Comparison of ENCODE assay signal across 9 cellular contexts in genomic region chr1:111450185-111450584, GRCh38. TPM values are rescaled to one million over a fixed set of nuclear protein-coding genes. Genes with fewer than 3 reads are reported as not detected.
DNase-seq lines count a peak whose midpoint lies in the region; ATAC-seq and TF ChIP-seq lines count a peak whose summit lies in the region.
"Had no signal": no experiment of that assay in that cellular context is flagged by ENCODE, and none has a peak within 500 bp of the region (broad histone marks: within the 10 kb centered on the region; RNA-seq: fewer than 3 reads in every experiment).

No MANE protein-coding gene starts in this region.

- peak overlapping the region; percentile 97 for H3K27ac Mint-ChIP-seq in activated CD4-positive, alpha-beta T cell treated with anti-CD3 and anti-CD28 coated beads, Interleukin-2, amount 10 ng/mL, durations not matched to agents 7 days and 5 days

- intact Hi-C loops in adrenal gland (cut with DNase I) (no loop called here), right lobe of liver (cut with DNase I) (no loop called here)

- DNase-seq in activated CD4-positive, alpha-beta T cell treated with anti-CD3 and anti-CD28 coated beads, Interleukin-2, amount 10 ng/mL, durations not matched to agents 7 days and 5 days, result no peak
- no peak for DNase-seq in activated CD4-positive, alpha-beta T cell treated with anti-CD3 and anti-CD28 coated beads for 48 hours
- DNase-seq in adrenal gland, result no peak
- no peak for DNase-seq in right lobe of liver
- no peak for DNase-seq in ACHN
- no peak for DNase-seq in AG08395 (ENCODE audit: low spot score)
- DNase-seq in globus pallidus (ENCODE audit: low spot score), result no peak
- DNase-seq: COR-L47 had no signal

- CTCF ChIA-PET in activated CD4-positive, alpha-beta T cell treated with anti-CD3 and anti-CD28 coated beads, Interleukin-2, amount 10 ng/mL, durations not matched to agents 7 days and 5 days (lab: Charles Lee), result interaction anchor here (0.7 to 1.1 kb wide), 2 partner anchors 304 to 318 kb away, joined by 3 to 4 read pairs; no protein-coding TSS in a partner anchor

- H3K9me3 ChIP-seq in adrenal gland (replicated peaks in 1 of 3), result no peaks in the 10 kb centered on the region
- H3K9me3 ChIP-seq in right lobe of liver, result no peaks in the 10 kb centered on the region
- no peaks in the 10 kb centered on the region for H3K9me3 ChIP-seq in thymus (ENCODE audit: control insufficient read depth)

- H3K4me1 ChIP-seq in adrenal gland (replicated peaks in 1 of 2), result peaks cover 5 to 60% of the 10 kb centered on the region in 2 donors
- peaks cover 0 to 23% (median 6%) of the 10 kb centered on the region in 4 donors for H3K4me1 ChIP-seq in right lobe of liver
- H3K4me1 ChIP-seq in thymus (ENCODE audit: control insufficient read depth, insufficient read depth, low read length), result peaks cover 23% of the 10 kb centered on the region

- peaks cover 78% of the 10 kb centered on the region for H3K4me1 Mint-ChIP-seq in activated CD4-positive, alpha-beta T cell treated with anti-CD3 and anti-CD28 coated beads, Interleukin-2, amount 10 ng/mL, durations not matched to agents 7 days and 5 days

- in situ Hi-C loops in ACHN (cut with HindIII; ENCODE audit: low pct_ligation_motif_present, low pct_unique_long_range_greater_than_20kb, low sequenced_read_pairs), result no loop called here

- no peak for ATAC-seq in right lobe of liver

- H3K36me3 Mint-ChIP-seq in activated CD4-positive, alpha-beta T cell treated with anti-CD3 and anti-CD28 coated beads, Interleukin-2, amount 10 ng/mL, durations not matched to agents 7 days and 5 days (ENCODE audit: low read depth), result peaks cover 74% of the 10 kb centered on the region

- H3K36me3 ChIP-seq in adrenal gland (replicated peaks in 1 of 2) (peaks cover 0 to 13% of the 10 kb centered on the region in 2 donors), right lobe of liver (peaks cover 0 to 20% (median under 1%) of the 10 kb centered on the region in 4 donors), thymus (ENCODE audit: control insufficient read depth, insufficient read depth) (peaks cover 5% of the 10 kb centered on the region)

- H3K4me3 Mint-ChIP-seq in activated CD4-positive, alpha-beta T cell treated with anti-CD3 and anti-CD28 coated beads, Interleukin-2, amount 10 ng/mL, durations not matched to agents 7 days and 5 days, result peak overlapping the region; percentile 100

- H3K27me3 ChIP-seq in adrenal gland, result no peaks in the 10 kb centered on the region
- no peaks in the 10 kb centered on the region for H3K27me3 ChIP-seq in right lobe of liver
- no peaks in the 10 kb centered on the region for H3K27me3 ChIP-seq in thymus (ENCODE audit: control insufficient read depth, insufficient read depth)

- no peaks in the 10 kb centered on the region for H3K9me3 Mint-ChIP-seq in activated CD4-positive, alpha-beta T cell treated with anti-CD3 and anti-CD28 coated beads, Interleukin-2, amount 10 ng/mL, durations not matched to agents 7 days and 5 days

- POLR2A ChIA-PET in activated CD4-positive, alpha-beta T cell treated with anti-CD3 and anti-CD28 coated beads, Interleukin-2, amount 10 ng/mL, durations not matched to agents 7 days and 5 days (lab: Charles Lee), result interaction anchor here (0.8 kb wide), 1 partner anchor 12 kb away, joined by 10 read pairs; no protein-coding TSS in a partner anchor

- H3K4me3 ChIP-seq in adrenal gland, result peak overlapping the region; percentile 80 to 96 (median 94)
- H3K4me3 ChIP-seq in right lobe of liver, result peak overlapping the region; percentile 87 to 92 (median 90)
- H3K4me3 ChIP-seq in thymus (ENCODE audit: low read length), result peak overlapping the region; percentile 83

- TF ChIP-seq CTCF in adrenal gland (IDR thresholded peaks at IDR 0.05) (no peak), right lobe of liver (IDR thresholded peaks at IDR 0.05) (no peak)

- WGBS in adrenal gland, 4 donors, result 48 to 52% (median 51%) methylated on average over 3 of the region's 3 CpGs
- 44% methylated on average over 3 of the region's 3 CpGs for WGBS in right lobe of liver (ENCODE audit: insufficient coverage, low coverage, low lambda C conversion rate, missing lambda C conversion rate)
- 64% methylated on average over 3 of the region's 3 CpGs for WGBS in thymus

- TF ChIP-seq POLR2A in adrenal gland (IDR thresholded peaks at IDR 0.05), result no peak
- no peak for TF ChIP-seq POLR2A in right lobe of liver (IDR thresholded peaks at IDR 0.05)

- H3K27me3 Mint-ChIP-seq in activated CD4-positive, alpha-beta T cell treated with anti-CD3 and anti-CD28 coated beads, Interleukin-2, amount 10 ng/mL, durations not matched to agents 7 days and 5 days, result no peaks in the 10 kb centered on the region

- H3K27ac ChIP-seq in adrenal gland (peak overlapping the region in 1 of 5 donors; percentile 94), right lobe of liver (peak overlapping the region in 1 of 3 donors; percentile 71), thymus (ENCODE audit: low read depth) (no peak overlapping the region)

RNA-seq across cellular contexts. Expression of gene ATP5PB, which starts 0.9 kb away (rescaled TPM):
- 100 to 1,000 TPM; 321 to 348 TPM for total RNA-seq in activated CD4-positive, alpha-beta T cell treated with anti-CD3 and anti-CD28 coated beads, Interleukin-2, amount 10 ng/mL, durations not matched to agents 7 days and 5 days
- total RNA-seq in adrenal gland (100 to 1,000 TPM; 154 to 319 (median 245) TPM), right lobe of liver (100 to 1,000 TPM; 128 to 152 (median 148) TPM)
- polyA plus RNA-seq in adrenal gland (100 to 1,000 TPM; 103 to 834 (median 147) TPM), thymus (311 TPM)

RNA-seq across cellular contexts. Expression of gene WDR77, which starts 1.1 kb away (rescaled TPM):
- total RNA-seq in activated CD4-positive, alpha-beta T cell treated with anti-CD3 and anti-CD28 coated beads, Interleukin-2, amount 10 ng/mL, durations not matched to agents 7 days and 5 days, result 10 to 100 TPM; 46.1 to 48.6 TPM
- total RNA-seq in adrenal gland (10 to 100 TPM; 20.6 to 40.1 (median 28.3) TPM), right lobe of liver (10 to 100 TPM; 11.4 to 27.3 (median 14.0) TPM)
- polyA plus RNA-seq in adrenal gland (10 to 100 TPM; 19.8 to 47.2 (median 24.0) TPM), thymus (29.6 TPM)

RNA-seq across cellular contexts. Expression of gene OVGP1, which starts 22.6 kb away (rescaled TPM):
- total RNA-seq in activated CD4-positive, alpha-beta T cell treated with anti-CD3 and anti-CD28 coated beads, Interleukin-2, amount 10 ng/mL, durations not matched to agents 7 days and 5 days, result 1 to 10 TPM; 1.6 to 1.7 TPM
- total RNA-seq in adrenal gland, result 1 to 10 TPM in 2 of 8 donors, under 1 TPM in 6; 0.18 to 1.6 (median 0.58) TPM
- 1 to 10 TPM in 2 of 3 donors, under 1 TPM in 1; 0.71 to 7.3 (median 3.4) TPM for polyA plus RNA-seq in adrenal gland
- total RNA-seq in right lobe of liver, result 1 to 10 TPM; 1.4 to 6.3 (median 4.1) TPM
- 6.7 TPM for polyA plus RNA-seq in thymus

RNA-seq across cellular contexts. Expression of gene C1orf162, which starts 23.6 kb away (rescaled TPM):
- 10 to 100 TPM; 34.5 to 49.8 TPM for total RNA-seq in activated CD4-positive, alpha-beta T cell treated with anti-CD3 and anti-CD28 coated beads, Interleukin-2, amount 10 ng/mL, durations not matched to agents 7 days and 5 days
- total RNA-seq in adrenal gland (10 to 100 TPM in 7 of 8 donors, 1 to 10 TPM in 1; 5.0 to 59.9 (median 33.6) TPM), right lobe of liver (10 to 100 TPM in 2 of 6 experiments, 1 to 10 TPM in 4; 6.1 to 16.9 (median 9.3) TPM)
- polyA plus RNA-seq in adrenal gland (10 to 100 TPM; 45.7 to 54.1 (median 52.9) TPM), thymus (98.7 TPM)

RNA-seq across cellular contexts. Expression of gene ADORA3, which starts 53.2 kb away (rescaled TPM):
- under 1 TPM; 0.15 TPM for total RNA-seq in activated CD4-positive, alpha-beta T cell treated with anti-CD3 and anti-CD28 coated beads, Interleukin-2, amount 10 ng/mL, durations not matched to agents 7 days and 5 days
- total RNA-seq in adrenal gland (10 to 100 TPM in 7 of 8 donors, 1 to 10 TPM in 1; 7.5 to 51.0 (median 21.1) TPM), right lobe of liver (1 to 10 TPM; 2.7 to 6.3 (median 3.9) TPM)
- polyA plus RNA-seq in adrenal gland (10 to 100 TPM in 2 of 3 donors, 1 to 10 TPM in 1; 9.6 to 15.6 (median 10.1) TPM), thymus (11.0 TPM)
